In the genomic region with DNA sequence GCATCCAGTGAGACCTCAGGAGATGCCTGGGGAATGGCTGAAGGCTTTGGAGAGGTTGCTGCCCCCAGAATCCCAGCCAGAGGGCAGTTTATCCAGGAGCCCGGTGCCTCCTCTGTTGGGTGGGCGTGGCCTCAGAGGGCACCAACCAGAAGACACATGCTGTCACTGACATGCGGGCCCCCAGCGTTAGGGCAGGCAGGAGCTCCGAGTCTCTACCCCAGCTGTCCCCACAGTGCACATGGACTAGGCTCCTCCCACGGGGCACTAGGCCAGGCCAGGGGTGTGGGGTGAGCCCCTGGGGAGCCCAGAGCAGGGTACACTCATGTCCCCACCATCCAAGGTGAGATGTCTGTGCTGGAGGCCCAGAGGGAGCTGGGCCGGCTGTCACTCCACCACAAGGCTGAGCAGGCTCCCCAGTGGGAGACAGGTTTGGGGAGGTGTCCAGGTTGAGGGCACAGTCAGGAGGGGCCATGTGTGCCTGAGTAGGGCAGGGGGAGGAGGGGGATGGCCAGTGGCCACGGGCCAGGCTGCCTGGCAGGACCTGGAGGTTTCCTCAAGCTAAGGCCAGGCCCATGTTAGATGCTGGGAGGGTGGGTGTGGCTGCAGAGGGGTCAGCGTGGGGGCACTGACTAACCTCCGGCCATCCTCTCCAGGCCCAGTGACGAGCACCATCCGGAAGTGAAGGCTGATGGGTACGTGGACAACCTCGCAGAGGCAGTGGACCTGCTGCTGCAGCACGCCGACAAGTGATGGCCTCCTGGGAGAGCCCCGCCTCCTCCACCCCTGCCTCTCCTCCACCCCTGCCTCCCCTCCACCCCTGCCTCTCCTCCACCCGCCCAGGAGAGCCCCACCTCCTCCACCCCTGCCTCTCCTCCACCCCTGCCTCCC, we compare ENCODE assay signal across 8 cellular contexts.
DNase-seq lines count a peak whose midpoint lies in the region; ATAC-seq, FAIRE-seq and TF ChIP-seq lines count a peak whose summit lies in the region.

No MANE protein-coding gene starts in this region.

- H3K4ac ChIP-seq in H1 (replicated peaks; ENCODE audit: insufficient read length, low read depth, low read length): no peak overlapping the region
- H3K4ac ChIP-seq in trophoblast cell (ENCODE audit: low read depth, low read length): no peak overlapping the region

- H3K79me1 ChIP-seq in H1 (ENCODE audit: low read depth, low read length) (no peaks in the 10 kb centered on the region), trophoblast cell (ENCODE audit: low read length) (no peaks in the 10 kb centered on the region)

- no peaks in the 10 kb centered on the region for H3K9me2 ChIP-seq in PC-9 (ENCODE audit: insufficient read depth)

- no peak for ATAC-seq in HG02884 (IDR thresholded peaks at IDR 0.05; ENCODE audit: unreplicated experiment)
- no peak for ATAC-seq in HG03045 (IDR thresholded peaks at IDR 0.05; ENCODE audit: unreplicated experiment)

- 70% methylated on average over 13 of the region's 18 CpGs; no CpG with 5 or more reads in 1 of the 2 experiments for WGBS in H1 (ENCODE audit: extremely low coverage in 1 of 2, insufficient coverage in 1 of 2, insufficient read length in 1 of 2, insufficient replicate concordance in 2 of 2, low coverage in 1 of 2, low lambda C conversion rate in 2 of 2, missing lambda C conversion rate in 1 of 2), 2 experiments
- no CpG with 5 or more reads among the region's 18 CpGs for WGBS in trophoblast cell (ENCODE audit: extremely low coverage, insufficient coverage, insufficient read length)

- intact Hi-C loops in PC-9 (cut with micrococcal nuclease; ENCODE audit: unreplicated experiment): no loop called here

- H2AFZ ChIP-seq in PC-9 (no peak overlapping the region), H1 (ENCODE audit: low read length) (no peak overlapping the region), trophoblast cell (ENCODE audit: insufficient read depth, low read length, poor library complexity) (no peak overlapping the region)

- H4K5ac ChIP-seq in H1 (ENCODE audit: insufficient read length, low read depth, low read length): no peak overlapping the region

- no peaks in the 10 kb centered on the region for H3K9me3 ChIP-seq in PC-9 (ENCODE audit: insufficient read depth, low read depth)
- no peaks in the 10 kb centered on the region for H3K9me3 ChIP-seq in H1 (ENCODE audit: insufficient read depth in 2 of 2, low read depth in 1 of 2, low read length in 1 of 2)
- peaks cover 3% of the 10 kb centered on the region for H3K9me3 ChIP-seq in trophoblast cell (ENCODE audit: insufficient read depth, low read depth, low read length)

- H3K27me3 ChIP-seq in PC-9 (ENCODE audit: insufficient read depth, low read depth): no peaks in the 10 kb centered on the region
- no peaks in the 10 kb centered on the region; a peak in 1 of 7 replicates for H3K27me3 ChIP-seq in H1 (replicated peaks in 1 of 4; ENCODE audit: control insufficient read depth in 3 of 4, extremely low read depth in 1 of 4, insufficient read depth in 3 of 4, low read length in 3 of 4)
- no peaks in the 10 kb centered on the region for H3K27me3 ChIP-seq in trophoblast cell (ENCODE audit: insufficient read depth, low read length)

- H2BK15ac ChIP-seq in H1 (ENCODE audit: low read length): no peak overlapping the region

- no peak overlapping the region for H4K8ac ChIP-seq in H1 (ENCODE audit: extremely low read depth, insufficient read depth, low read length)
- H4K8ac ChIP-seq in trophoblast cell (ENCODE audit: low read depth, low read length): no peak overlapping the region

- H3K23ac ChIP-seq in H1 (ENCODE audit: insufficient read length) (no peak overlapping the region), trophoblast cell (ENCODE audit: low read length) (no peak overlapping the region)

- no peak for TF ChIP-seq EP300 in H1 (IDR thresholded peaks at IDR 0.05; ENCODE audit: borderline replicate concordance in 1 of 2, low read depth in 2 of 2, low read length in 2 of 2)

- no TSS peak for BruUV-seq in PC-9 (replicated peaks; lab: Mats Ljungman, UMichigan)

- H3K14ac ChIP-seq in H1 (ENCODE audit: insufficient read length): no peak overlapping the region
- no peak overlapping the region for H3K14ac ChIP-seq in trophoblast cell (ENCODE audit: low read length)

- H2BK12ac ChIP-seq in H1 (ENCODE audit: low read depth, low read length): no peak overlapping the region
- H2BK12ac ChIP-seq in trophoblast cell (ENCODE audit: low read length): no peak overlapping the region

- no peak overlapping the region for H3K56ac ChIP-seq in H1 (replicated peaks; ENCODE audit: insufficient read length, low read depth, low read length)

- H4K12ac ChIP-seq in trophoblast cell (ENCODE audit: low read depth, low read length): no peak overlapping the region

- no peaks in the 10 kb centered on the region; the same call in 1 of the 2 replicates for H3K23me2 ChIP-seq in H1 (ENCODE audit: low read depth, low read length)

- H2BK5ac ChIP-seq in H1 (ENCODE audit: low read depth, low read length) (no peak overlapping the region), trophoblast cell (ENCODE audit: low read depth, low read length, poor library complexity) (no peak overlapping the region)

- H3K36me3 ChIP-seq in PC-9 (ENCODE audit: low read depth) (no peaks in the 10 kb centered on the region), H1 (ENCODE audit: control insufficient read depth in 2 of 4, insufficient read depth in 4 of 4, low read length in 3 of 4) (no peaks in the 10 kb centered on the region; a peak in 2 of 8 replicates), trophoblast cell (ENCODE audit: control insufficient read depth in 1 of 2, insufficient read depth in 2 of 2, low read length in 2 of 2) (peaks cover 0 to 2% of the 10 kb centered on the region in 2 experiments)

- no peak for FAIRE-seq in H1 (lab: Jason Lieb, UNC)

- no peak for TF ChIP-seq POLR2A in H1 (IDR thresholded peaks at IDR 0.05; ENCODE audit: control extremely low read depth in 1 of 2, low read depth in 2 of 2, low read length in 2 of 2)

- H3K18ac ChIP-seq in H1 (ENCODE audit: extremely low read depth, low read length) (0 out of 2 replicates have a peak overlapping the region, but pooled peaks have one; percentile 7), trophoblast cell (ENCODE audit: low read length) (no peak overlapping the region)

- H2BK120ac ChIP-seq in H1 (replicated peaks; ENCODE audit: low read depth, low read length) (no peak overlapping the region), trophoblast cell (ENCODE audit: insufficient read depth, low read length, poor library complexity) (no peak overlapping the region)

- H4K91ac ChIP-seq in H1 (replicated peaks; ENCODE audit: insufficient read length, low read length) (no peak overlapping the region), trophoblast cell (ENCODE audit: low read depth, low read length) (no peak overlapping the region)

- H2BK20ac ChIP-seq in H1 (ENCODE audit: low read length): no peak overlapping the region

- peaks cover 25% of the 10 kb centered on the region for H3K4me1 ChIP-seq in PC-9 (replicated peaks; ENCODE audit: insufficient read depth)
- peaks cover 0 to 8% (median 2%) of the 10 kb centered on the region in 4 experiments; a peak in 4 of 7 replicates for H3K4me1 ChIP-seq in H1 (replicated peaks in 1 of 4; ENCODE audit: control insufficient read depth in 3 of 4, insufficient read depth in 4 of 4, low read length in 3 of 4)
- H3K4me1 ChIP-seq in trophoblast cell (ENCODE audit: control insufficient read depth in 1 of 2, insufficient read depth in 2 of 2, low read length in 2 of 2): no peaks in the 10 kb centered on the region

- H3K27ac ChIP-seq in PC-9 (peak overlapping the region; percentile 61), H1 (ENCODE audit: low read depth, low read length) (no peak overlapping the region), trophoblast cell (ENCODE audit: low read depth, low read length) (no peak overlapping the region)

- DNase-seq in ELR (ENCODE audit: low read depth) (peak; percentile 68), PC-9 (peak; percentile 79 to 84), H1 (ENCODE audit: low read depth in 1 of 2, low spot score in 2 of 2) (peak in 1 of 2 experiments; percentile 73), trophoblast cell (peak; percentile 63 to 65), NCI-H2227 (lab: John Stamatoyannopoulos, UW; ENCODE audit: unreplicated experiment) (no peak), NCI-H128 (lab: John Stamatoyannopoulos, UW; ENCODE audit: unreplicated experiment) (no peak)

- POLR2A ChIA-PET in PC-9 (lab: Charles Lee; ENCODE audit: unreplicated experiment) (interaction anchor here (0.6 kb wide), 1 partner anchor 104 kb away, joined by 6 read pairs; no protein-coding TSS in a partner anchor), H1 (lab: Charles Lee; ENCODE audit: partially characterized antibody) (no interaction called here)

- TF ChIP-seq CTCF in PC-9 (conservative IDR thresholded peaks at IDR 0.05) (no peak), H1 (IDR thresholded peaks at IDR 0.05; ENCODE audit: control extremely low read depth in 1 of 3, insufficient read depth in 1 of 3, low read depth in 1 of 3, low read length in 3 of 3) (peak; percentile 20 to 49 (median 34))

- H4K20me1 ChIP-seq in PC-9 (ENCODE audit: insufficient read depth) (no peaks in the 10 kb centered on the region), H1 (replicated peaks in 1 of 2; ENCODE audit: control insufficient read depth in 1 of 2, insufficient read depth in 2 of 2, low read length in 2 of 2) (peaks cover 0 to 12% of the 10 kb centered on the region in 2 experiments)

- peaks cover 7% of the 10 kb centered on the region; the same call in 1 of the 2 replicates for H3F3A ChIP-seq in PC-9 (ENCODE audit: insufficient read depth, low read depth)

- TF ChIP-seq RAD21 in H1 (IDR thresholded peaks at IDR 0.05 in 1 of 2, conservative IDR thresholded peaks at IDR 0.05 in 1 of 2; ENCODE audit: low read depth in 2 of 2, low read length in 2 of 2): peak; percentile 24 to 48; a peak in 2 of 4 replicates

- H3K4me2 ChIP-seq in PC-9 (peak overlapping the region; percentile 59), H1 (ENCODE audit: insufficient read depth in 1 of 2, low read depth in 2 of 2, low read length in 2 of 2) (no peak overlapping the region), trophoblast cell (ENCODE audit: low read length) (no peak overlapping the region)

- H3K9ac ChIP-seq in H1 (replicated peaks in 1 of 4; ENCODE audit: extremely low read depth in 1 of 4, low read depth in 3 of 4, low read length in 3 of 4): no peak overlapping the region
- H3K9ac ChIP-seq in trophoblast cell (ENCODE audit: low read length): no peak overlapping the region

- CTCF ChIA-PET in PC-9 (lab: Charles Lee) (interaction anchor here (1.2 kb wide), 1 partner anchor 128 kb away, joined by 3 read pairs; no protein-coding TSS in a partner anchor), H1 (lab: Charles Lee; ENCODE audit: partially characterized antibody) (interaction anchor here (0.6 to 3.7 kb wide), 13 partner anchors 9 to 537 kb away, joined by 3 to 14 read pairs (median 4); no protein-coding TSS in a partner anchor)

- H3K79me2 ChIP-seq in PC-9 (ENCODE audit: low read depth): no peaks in the 10 kb centered on the region
- H3K79me2 ChIP-seq in H1 (ENCODE audit: control insufficient read depth in 1 of 2, insufficient read depth in 2 of 2, low read length in 2 of 2): no peaks in the 10 kb centered on the region
- H3K79me2 ChIP-seq in trophoblast cell (ENCODE audit: control insufficient read depth, insufficient read depth, low read length, poor library complexity): no peaks in the 10 kb centered on the region

- H3K4me3 ChIP-seq in PC-9 (no peak overlapping the region), H1 (ENCODE audit: extremely low read depth in 1 of 4, insufficient read depth in 2 of 4, low read depth in 3 of 4, low read length in 4 of 4) (no peak overlapping the region), trophoblast cell (ENCODE audit: low read depth, low read length) (no peak overlapping the region)

- H2AK5ac ChIP-seq in H1 (ENCODE audit: low read depth, low read length): no peak overlapping the region
- H2AK5ac ChIP-seq in trophoblast cell (ENCODE audit: low read length): no peak overlapping the region

Comparison
In these comparisons a context has a peak if more than half of its experiments do, and no peak if none do; other contexts are left out.
1. DNase-seq: peak in ELR (single experiment), PC-9 (2 of 2) and trophoblast cell (2 of 2); none in NCI-H2227 (single experiment) and NCI-H128 (single experiment).